In the genomic region with DNA sequence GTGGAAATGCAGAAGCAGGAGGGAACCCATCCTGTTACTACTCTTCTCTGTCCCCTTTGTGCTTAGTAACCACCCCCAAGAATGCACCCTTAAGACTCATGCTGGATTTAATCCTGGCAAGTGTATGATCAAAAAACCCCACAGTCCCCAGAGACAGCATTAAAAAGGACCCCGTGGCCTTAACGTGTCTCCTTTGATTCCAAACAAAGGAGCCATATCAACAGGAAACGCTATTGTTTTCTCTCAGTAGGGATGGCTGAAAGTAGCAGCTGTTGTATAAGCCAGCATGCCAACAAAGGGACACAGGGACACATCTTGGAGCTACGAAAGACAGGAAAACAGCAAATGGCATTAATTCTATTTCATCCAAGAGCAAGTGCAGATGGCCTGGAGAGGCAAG, we compare ENCODE assay signal across 10 cellular contexts.
DNase-seq lines count a peak whose midpoint lies in the region.
"Had no signal": no experiment of that assay in that cellular context is flagged by ENCODE, and none has a peak within 500 bp of the region (broad histone marks: within the 10 kb centered on the region; RNA-seq: fewer than 3 reads in every experiment).

No MANE protein-coding gene starts in this region.

- H3K36me3 ChIP-seq in HUES48 (ENCODE audit: control insufficient read depth, insufficient read depth, low read length): no peaks in the 10 kb centered on the region
- H3K36me3 ChIP-seq: left ventricle myocardium inferior had no signal

- peaks cover 4% of the 10 kb centered on the region; the same call in 1 of the 2 replicates for H3K9me3 ChIP-seq in HUES48 (ENCODE audit: control insufficient read depth, insufficient read depth, low read length)

- DNase-seq in COLO668 (lab: John Stamatoyannopoulos, UW; ENCODE audit: unreplicated experiment): peak; percentile 2
- DNase-seq in NCI-H69 (lab: John Stamatoyannopoulos, UW): peak; percentile 65
- DNase-seq in iPS-NIHi7 (ENCODE audit: extremely low spot score): peak; percentile 26
- no peak for DNase-seq in NCI-H226
- no peak for DNase-seq in kidney glomerular epithelial cell (lab: John Stamatoyannopoulos, UW)
- no peak for DNase-seq in NCI-H526 treated with DMSO at 0.1 percent for 48 hours (lab: John Stamatoyannopoulos, UW)
- DNase-seq: activated CD4-positive, alpha-beta T cell treated with anti-CD3 and anti-CD28 coated beads for 48 hours; activated effector memory CD4-positive, alpha-beta T cell treated with Interleukin-2 at 50 U/mL for 16 hours; left ventricle myocardium inferior had no signal

- H3K4me1 ChIP-seq in HUES48 (ENCODE audit: control insufficient read depth, insufficient read depth, low read length): peaks cover 14% of the 10 kb centered on the region
- H3K4me1 ChIP-seq: left ventricle myocardium inferior had no signal

- peak overlapping the region; percentile 74 for H3K27ac ChIP-seq in HUES48 (ENCODE audit: low read depth, low read length)
- H3K27ac ChIP-seq: left ventricle myocardium inferior had no signal

- H3K27me3 ChIP-seq in HUES48 (ENCODE audit: control insufficient read depth, insufficient read depth, low read length): no peaks in the 10 kb centered on the region

- H3K9ac ChIP-seq in HUES48 (ENCODE audit: low read depth, low read length): no peak overlapping the region

- H3K4me3 ChIP-seq in HUES48 (ENCODE audit: low read depth, low read length): no peak overlapping the region
- H3K4me3 ChIP-seq: left ventricle myocardium inferior had no signal

Comparison
In these comparisons a context has a peak if more than half of its experiments do, and no peak if none do; other contexts are left out.
1. DNase-seq: peak in COLO668 (single experiment), NCI-H69 (single experiment) and iPS-NIHi7 (single experiment); none in NCI-H226 (single experiment), kidney glomerular epithelial cell (single experiment) and NCI-H526 treated with DMSO at 0.1 percent for 48 hours (single experiment).